16 cellular contexts compared by ENCODE assay signal in the genomic region with DNA sequence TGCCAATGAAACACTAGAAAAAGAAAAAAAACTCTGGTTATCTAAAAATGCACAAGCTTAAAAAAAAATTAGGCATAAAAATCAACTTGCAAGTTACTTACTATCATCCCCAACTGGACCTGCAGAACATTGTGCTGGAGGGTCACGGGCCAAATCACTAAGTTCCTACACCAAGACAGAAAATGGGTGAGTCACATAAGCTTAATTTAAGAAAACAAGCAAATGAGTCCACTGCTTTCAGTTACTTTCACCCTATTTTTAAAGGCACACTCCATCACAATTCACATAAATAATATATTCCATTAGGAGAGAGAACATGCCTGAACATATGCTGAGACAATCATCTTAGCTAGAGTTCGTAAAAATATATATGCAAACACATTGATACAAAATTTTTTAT. TPM values are rescaled to one million over a fixed set of nuclear protein-coding genes. Genes with fewer than 3 reads are reported as not detected.
DNase-seq lines count a peak whose midpoint lies in the region; FAIRE-seq and TF ChIP-seq lines count a peak whose summit lies in the region.
"Had no signal": no experiment of that assay in that cellular context is flagged by ENCODE, and none has a peak within 500 bp of the region (broad histone marks: within the 10 kb centered on the region; RNA-seq: fewer than 3 reads in every experiment).

No MANE protein-coding gene starts in this region.

- no peaks in the 10 kb centered on the region for H3F3A ChIP-seq in neural progenitor cell (ENCODE audit: low read depth)

- intact Hi-C loops in OCI-LY7 (cut with micrococcal nuclease; ENCODE audit: unreplicated experiment) = no loop called here

- H3K4me3 ChIP-seq in ACC112 (ENCODE audit: low read depth, low read length) (no peak overlapping the region), keratinocyte (ENCODE audit: control insufficient read depth in 2 of 3, extremely low read depth in 1 of 3, insufficient read depth in 2 of 3, low read depth in 1 of 3, low read length in 3 of 3) (no peak overlapping the region), neural progenitor cell (no peak overlapping the region), OCI-LY7 (ENCODE audit: low read depth, low read length, poor library complexity, severe bottlenecking) (no peak overlapping the region)
- H3K4me3 ChIP-seq: mucosa of descending colon, stomach had no signal

- H3K27ac ChIP-seq in ACC112 (ENCODE audit: low read depth, low read length) (peak overlapping the region; percentile 47), keratinocyte (ENCODE audit: control insufficient read depth, insufficient read depth, low read length) (peak overlapping the region; percentile 27), caudate nucleus (ENCODE audit: low read depth, low read length) (no peak overlapping the region), neural progenitor cell (no peak overlapping the region), OCI-LY7 (ENCODE audit: low read depth, low read length, poor library complexity, severe bottlenecking) (no peak overlapping the region)
- H3K27ac ChIP-seq: stomach had no signal

- H3K79me2 ChIP-seq in ACC112 (ENCODE audit: control insufficient read depth, insufficient read depth, low read length, unreplicated experiment) = peaks cover 99% of the 10 kb centered on the region
- H3K79me2 ChIP-seq in keratinocyte (ENCODE audit: control insufficient read depth, insufficient read depth, low read length) = peaks cover 98% of the 10 kb centered on the region
- peaks cover 100% of the 10 kb centered on the region for H3K79me2 ChIP-seq in neural progenitor cell (ENCODE audit: low read depth)
- H3K79me2 ChIP-seq in OCI-LY7 (ENCODE audit: insufficient read depth, low read depth, low read length) = peaks cover 100% of the 10 kb centered on the region

- no TSS peak for BruUV-seq in OCI-LY7 (replicated peaks; lab: Mats Ljungman, UMichigan)

- H3K36me3 ChIP-seq in ACC112 (ENCODE audit: insufficient read depth, low read length) (peaks cover 60% of the 10 kb centered on the region), keratinocyte (ENCODE audit: control insufficient read depth in 2 of 2, extremely low read depth in 1 of 2, insufficient read depth in 2 of 2, low read length in 2 of 2) (peaks cover 6 to 19% of the 10 kb centered on the region in 2 experiments), neural progenitor cell (peaks cover 18% of the 10 kb centered on the region), OCI-LY7 (ENCODE audit: insufficient read depth, low read length) (peaks cover 99% of the 10 kb centered on the region)

- TF ChIP-seq CTCF in keratinocyte (optimal IDR thresholded peaks at IDR 0.05 in 1 of 3, IDR thresholded peaks at IDR 0.05 in 1 of 3, conservative IDR thresholded peaks at IDR 0.05 in 1 of 3; ENCODE audit: extremely low read depth in 1 of 3, insufficient read depth in 2 of 3, low read length in 3 of 3) (no peak), neural progenitor cell (IDR thresholded peaks at IDR 0.05) (no peak), OCI-LY7 (conservative IDR thresholded peaks at IDR 0.05; ENCODE audit: low read length) (no peak)

- no peaks in the 10 kb centered on the region for H3K9me3 ChIP-seq in keratinocyte (ENCODE audit: control insufficient read depth, low read depth, low read length)
- H3K9me3 ChIP-seq in neural progenitor cell (ENCODE audit: low read depth) = no peaks in the 10 kb centered on the region
- H3K9me3 ChIP-seq in OCI-LY7 (ENCODE audit: low read length) = no peaks in the 10 kb centered on the region
- H3K9me3 ChIP-seq: mucosa of descending colon, stomach had no signal

- H3K4me3 Mint-ChIP-seq in activated naive CD8-positive, alpha-beta T cell treated with anti-CD3 and anti-CD28 coated beads for 36 hours = no peak overlapping the region
- H3K4me3 Mint-ChIP-seq in neural progenitor cell = no peak overlapping the region
- H3K4me3 Mint-ChIP-seq: WTC11 had no signal

- CTCF ChIA-PET in OCI-LY7 (lab: Charles Lee; ENCODE audit: unreplicated experiment) = interaction anchor here (0.7 kb wide), 1 partner anchor 14 kb away, joined by 3 read pairs; no protein-coding TSS in a partner anchor

- H3K9me2 ChIP-seq in OCI-LY7 (ENCODE audit: insufficient read depth, low read length) = no peaks in the 10 kb centered on the region

- H3K4me1 Mint-ChIP-seq in activated naive CD8-positive, alpha-beta T cell treated with anti-CD3 and anti-CD28 coated beads for 36 hours = peaks cover 70% of the 10 kb centered on the region
- H3K4me1 Mint-ChIP-seq in neural progenitor cell = no peaks in the 10 kb centered on the region

- no peaks in the 10 kb centered on the region for H3K9me1 ChIP-seq in keratinocyte (ENCODE audit: control insufficient read depth, extremely low read depth, insufficient read depth, low read length)

- H2AFZ ChIP-seq in ACC112 (ENCODE audit: low read length, unreplicated experiment) (no peak overlapping the region), keratinocyte (ENCODE audit: control insufficient read depth, low read length) (no peak overlapping the region), neural progenitor cell (replicated peaks) (no peak overlapping the region), OCI-LY7 (ENCODE audit: low read length) (no peak overlapping the region)

- POLR2A ChIA-PET in OCI-LY7 (lab: Charles Lee) = interaction anchor here (0.7 to 4.3 kb wide), 5 partner anchors 9 to 245 kb away, joined by 4 to 63 read pairs (median 6); a partner anchor contains a TSS

- peaks cover 10% of the 10 kb centered on the region for H4K20me1 ChIP-seq in keratinocyte (ENCODE audit: control insufficient read depth, extremely low read depth, insufficient read depth, low read length)
- H4K20me1 ChIP-seq in neural progenitor cell (ENCODE audit: low read depth) = peaks cover 99% of the 10 kb centered on the region
- H4K20me1 ChIP-seq in OCI-LY7 (ENCODE audit: insufficient read depth, low read length) = peaks cover 83% of the 10 kb centered on the region

- H3K9ac ChIP-seq in keratinocyte (ENCODE audit: control insufficient read depth, extremely low read depth, insufficient read depth, low read length) = no peak overlapping the region
- no peak overlapping the region for H3K9ac ChIP-seq in neural progenitor cell

- H3K36me3 Mint-ChIP-seq in activated naive CD8-positive, alpha-beta T cell treated with anti-CD3 and anti-CD28 coated beads for 36 hours = peaks cover 70% of the 10 kb centered on the region
- H3K36me3 Mint-ChIP-seq in neural progenitor cell = peaks cover 45% of the 10 kb centered on the region

- FAIRE-seq in G401.6 (lab: Jason Lieb, UNC) (peak; percentile 6), keratinocyte (lab: Jason Lieb, UNC) (no peak)

- H3K27me3 ChIP-seq in ACC112 (ENCODE audit: insufficient read depth, low read length) (no peaks in the 10 kb centered on the region), keratinocyte (ENCODE audit: control insufficient read depth, extremely low read depth, insufficient read depth, low read length) (no peaks in the 10 kb centered on the region), neural progenitor cell (no peaks in the 10 kb centered on the region)
- H3K27me3 ChIP-seq: stomach had no signal

- dilution Hi-C loops in keratinocyte (cut with MboI; ENCODE audit: extremely low pct_ligation_motif_present, low sequenced_read_pairs) = no loop called here

- H3K4me1 ChIP-seq in ACC112 (ENCODE audit: control insufficient read depth, insufficient read depth, low read length, unreplicated experiment) (peaks cover 54% of the 10 kb centered on the region), keratinocyte (ENCODE audit: control insufficient read depth, extremely low read depth, insufficient read depth, low read length) (peaks cover 7% of the 10 kb centered on the region), neural progenitor cell (peaks cover 33% of the 10 kb centered on the region), OCI-LY7 (ENCODE audit: insufficient read depth, low read length, poor library complexity, severe bottlenecking) (peaks cover 31% of the 10 kb centered on the region)

- H3K9me3 Mint-ChIP-seq in activated naive CD8-positive, alpha-beta T cell treated with anti-CD3 and anti-CD28 coated beads for 36 hours = no peaks in the 10 kb centered on the region
- no peaks in the 10 kb centered on the region for H3K9me3 Mint-ChIP-seq in neural progenitor cell
- H3K9me3 Mint-ChIP-seq: WTC11 had no signal

- no peaks in the 10 kb centered on the region for H3K27me3 Mint-ChIP-seq in activated naive CD8-positive, alpha-beta T cell treated with anti-CD3 and anti-CD28 coated beads for 36 hours
- peaks cover 2% of the 10 kb centered on the region for H3K27me3 Mint-ChIP-seq in neural progenitor cell (ENCODE audit: insufficient read depth, low read depth)

- no peak for DNase-seq in activated naive CD8-positive, alpha-beta T cell treated with anti-CD3 and anti-CD28 coated beads for 36 hours
- DNase-seq in keratinocyte (ENCODE audit: low read depth, low spot score) = no peak
- no peak for DNase-seq in caudate nucleus (lab: John Stamatoyannopoulos, UW)
- no peak for DNase-seq in neural progenitor cell (ENCODE audit: low spot score)
- DNase-seq in OCI-LY7 (ENCODE audit: low spot score) = no peak
- DNase-seq in Ammon's horn (ENCODE audit: low spot score) = no peak
- DNase-seq: C1 segment of cervical spinal cord, GF-D8, mucosa of descending colon, NCI-H146, NCI-H69, SIG-M5, stomach had no signal

- H3K27ac Mint-ChIP-seq in activated naive CD8-positive, alpha-beta T cell treated with anti-CD3 and anti-CD28 coated beads for 36 hours = peak overlapping the region; percentile 84
- H3K27ac Mint-ChIP-seq in neural progenitor cell = no peak overlapping the region

- H3K4me2 ChIP-seq in keratinocyte (ENCODE audit: control insufficient read depth, extremely low read depth, insufficient read depth, low read depth, low read length) (no peak overlapping the region), neural progenitor cell (no peak overlapping the region), OCI-LY7 (ENCODE audit: low read length) (no peak overlapping the region)

RNA-seq across cellular contexts. Expression of a gene that starts 17.7 kb away (rescaled TPM):
- total RNA-seq in activated naive CD8-positive, alpha-beta T cell treated with anti-CD3 and anti-CD28 coated beads for 36 hours = 100 to 1,000 TPM; 477 to 516 TPM
- polyA plus RNA-seq in keratinocyte = 355 to 567 TPM (median 388 TPM) in 3 replicates
- 180 TPM for polyA plus RNA-seq in keratinocyte (2011; ENCODE audit: low read depth)
- 409 and 668 TPM in 2 replicates for polyA plus RNA-seq in keratinocyte (2011; cell fraction: cytosol; rRNA removed)
- 330 and 429 TPM in 2 replicates for polyA plus RNA-seq in keratinocyte (2011; cell fraction: nucleus; rRNA removed)
- 346 and 465 TPM in 2 replicates for polyA plus RNA-seq in keratinocyte (2012; ENCODE audit: low replicate concordance)
- 218 to 413 TPM (median 290 TPM) in 3 replicates for polyA minus RNA-seq in keratinocyte
- polyA minus RNA-seq in keratinocyte (2011; cell fraction: cytosol; rRNA and poly(A)+ RNA removed) = 315 TPM
- polyA minus RNA-seq in keratinocyte (2011; cell fraction: nucleus; rRNA and poly(A)+ RNA removed) = 122 and 167 TPM in 2 replicates
- total RNA-seq in neural progenitor cell (ENCODE audit: low replicate concordance) = 472 and 573 TPM in 2 replicates
- 363 and 374 TPM in 2 replicates for total RNA-seq in OCI-LY7 (2014; rRNA removed; shearing (Covaris generic))
- total RNA-seq in OCI-LY7 (2022) = 347 and 355 TPM in 2 replicates

RNA-seq across cellular contexts. Expression of a gene that starts 48.9 kb away (rescaled TPM):
- total RNA-seq in activated naive CD8-positive, alpha-beta T cell treated with anti-CD3 and anti-CD28 coated beads for 36 hours = 1 to 10 TPM; 8.7 to 10.0 TPM
- polyA plus RNA-seq in keratinocyte = 9.3 to 10.7 TPM (median 10.2 TPM) in 3 replicates
- polyA plus RNA-seq in keratinocyte (2011; ENCODE audit: low read depth) = 16.5 TPM
- 5.9 and 6.9 TPM in 2 replicates for polyA plus RNA-seq in keratinocyte (2011; cell fraction: cytosol; rRNA removed)
- 32.6 and 37.8 TPM in 2 replicates for polyA plus RNA-seq in keratinocyte (2011; cell fraction: nucleus; rRNA removed)
- 12.5 and 17.4 TPM in 2 replicates for polyA plus RNA-seq in keratinocyte (2012; ENCODE audit: low replicate concordance)
- 5.2 to 16.3 TPM (median 15.8 TPM) in 3 replicates for polyA minus RNA-seq in keratinocyte
- 11.5 TPM for polyA minus RNA-seq in keratinocyte (2011; cell fraction: cytosol; rRNA and poly(A)+ RNA removed)
- polyA minus RNA-seq in keratinocyte (2011; cell fraction: nucleus; rRNA and poly(A)+ RNA removed) = 30.7 and 39.0 TPM in 2 replicates
- total RNA-seq in neural progenitor cell (ENCODE audit: low replicate concordance) (52.4 and 53.4 TPM in 2 replicates), OCI-LY7 (2022) (18.9 and 22.8 TPM in 2 replicates)
- 15.8 and 30.0 TPM in 2 replicates for total RNA-seq in OCI-LY7 (2014; rRNA removed; shearing (Covaris generic))

RNA-seq across cellular contexts. Expression of a gene that starts 59.1 kb away (rescaled TPM):
- 10 to 100 TPM; 41.5 to 41.8 TPM for total RNA-seq in activated naive CD8-positive, alpha-beta T cell treated with anti-CD3 and anti-CD28 coated beads for 36 hours
- 20.8 to 36.6 TPM (median 21.6 TPM) in 3 replicates for polyA plus RNA-seq in keratinocyte
- 4.7 TPM for polyA plus RNA-seq in keratinocyte (2011; ENCODE audit: low read depth)
- polyA plus RNA-seq in keratinocyte (2011; cell fraction: cytosol; rRNA removed) = 19.3 and 30.4 TPM in 2 replicates
- 5.0 and 7.5 TPM in 2 replicates for polyA plus RNA-seq in keratinocyte (2011; cell fraction: nucleus; rRNA removed)
- 22.5 and 31.2 TPM in 2 replicates for polyA plus RNA-seq in keratinocyte (2012; ENCODE audit: low replicate concordance)
- 9.2 to 12.6 TPM (median 11.4 TPM) in 3 replicates for polyA minus RNA-seq in keratinocyte
- 18.2 TPM for polyA minus RNA-seq in keratinocyte (2011; cell fraction: cytosol; rRNA and poly(A)+ RNA removed)
- polyA minus RNA-seq in keratinocyte (2011; cell fraction: nucleus; rRNA and poly(A)+ RNA removed) = 2.3 and 5.4 TPM in 2 replicates
- total RNA-seq in neural progenitor cell (ENCODE audit: low replicate concordance) (44.0 and 78.6 TPM in 2 replicates), OCI-LY7 (2022) (32.8 and 34.6 TPM in 2 replicates)
- total RNA-seq in OCI-LY7 (2014; rRNA removed; shearing (Covaris generic)) = 37.6 and 41.1 TPM in 2 replicates

Comparison
In these comparisons a context has a peak if more than half of its experiments do, and no peak if none do; other contexts are left out.
1. H3K27ac ChIP-seq: peak in ACC112 (single experiment) and keratinocyte (single experiment); none in caudate nucleus (single experiment), neural progenitor cell (single experiment) and OCI-LY7 (single experiment).